ENCODE assay signal across 17 cellular contexts in genomic region chr10:46218921-46219320, GRCh38.
DNase-seq lines count a peak whose midpoint lies in the region; ATAC-seq and TF ChIP-seq lines count a peak whose summit lies in the region.
"Had no signal": no experiment of that assay in that cellular context is flagged by ENCODE, and none has a peak within 500 bp of the region (broad histone marks: within the 10 kb centered on the region; RNA-seq: fewer than 3 reads in every experiment).

No MANE protein-coding gene starts in this region.

- 16% methylated on average over 2 of the region's 2 CpGs for WGBS in SK-N-SH (ENCODE audit: low lambda C conversion rate)

- no peaks in the 10 kb centered on the region for H3K36me3 ChIP-seq in SK-N-SH (replicated peaks in 1 of 2; ENCODE audit: control insufficient read depth in 1 of 2, insufficient read depth in 2 of 2, low read length in 1 of 2)
- H3K36me3 ChIP-seq: gastrocnemius medialis, transverse colon had no signal

- H4K20me1 ChIP-seq in SK-N-SH (ENCODE audit: insufficient read depth) = no peaks in the 10 kb centered on the region

- TF ChIP-seq EP300 in SK-N-SH (IDR thresholded peaks at IDR 0.05; ENCODE audit: borderline replicate concordance in 1 of 2, low read depth in 1 of 2, low read length in 1 of 2) = peak in 1 of 2 experiments; percentile 82; a peak in 2 of 4 replicates

- no peak for TF ChIP-seq CTCF in SK-N-SH (IDR thresholded peaks at IDR 0.05)

- H3K9me3 ChIP-seq in SK-N-SH = no peaks in the 10 kb centered on the region
- H3K9me3 ChIP-seq: gastrocnemius medialis, transverse colon had no signal

- TF ChIP-seq RAD21 in SK-N-SH (IDR thresholded peaks at IDR 0.05; ENCODE audit: low read length) = no peak

- no peak for ATAC-seq in GM18870 (IDR thresholded peaks at IDR 0.05; ENCODE audit: unreplicated experiment)
- ATAC-seq: gastrocnemius medialis; stimulated activated naive B cell treated with anti-CD40 and anti-IgM and Interleukin-4, amounts not matched to agents 10 μg/mL and 1 μg/mL and 100 μg/mL, for 72 hours had no signal

- H3K27me3 ChIP-seq in SK-N-SH (ENCODE audit: insufficient read depth) = no peaks in the 10 kb centered on the region; the same call in 1 of the 2 replicates
- H3K27me3 ChIP-seq: gastrocnemius medialis, transverse colon had no signal

- H3K4me3 ChIP-seq in SK-N-SH (ENCODE audit: low read depth in 2 of 2, low read length in 1 of 2) = no peak overlapping the region
- H3K4me3 ChIP-seq: gastrocnemius medialis, lung, transverse colon had no signal

- no peaks in the 10 kb centered on the region for H3K9me2 ChIP-seq in SK-N-SH

- H2AFZ ChIP-seq in SK-N-SH (ENCODE audit: low read depth) = no peak overlapping the region

- no peaks in the 10 kb centered on the region for H3K79me2 ChIP-seq in SK-N-SH (ENCODE audit: insufficient read depth)

- H3F3A ChIP-seq in SK-N-SH (replicated peaks; ENCODE audit: insufficient read depth) = no peaks in the 10 kb centered on the region

- DNase-seq in SIG-M5 treated with dmso at 0.1 percent for 504 hours (lab: John Stamatoyannopoulos, UW; ENCODE audit: unreplicated experiment) = peak; percentile 6
- DNase-seq in SIG-M5 (lab: John Stamatoyannopoulos, UW) = no peak
- DNase-seq in GF-D8 (lab: John Stamatoyannopoulos, UW) = peak; percentile 15
- DNase-seq in SK-N-SH = peak; percentile 83
- peak; percentile 15 for DNase-seq in hepatic stellate cell (ENCODE audit: low spot score)
- DNase-seq in NCI-H69 (lab: John Stamatoyannopoulos, UW) = no peak
- no peak for DNase-seq in NCI-H146 (lab: John Stamatoyannopoulos, UW)
- DNase-seq: activated naive CD4-positive, alpha-beta T cell; cortex of kidney; gastrocnemius medialis; NCI-H2227 treated with DMSO at 0.1 percent for 48 hours; Right ventricle myocardium superior; stimulated activated naive B cell treated with anti-CD40 and anti-IgM and Interleukin-4, amounts not matched to agents 10 μg/mL and 1 μg/mL and 100 μg/mL, for 72 hours; transverse colon had no signal

- POLR2A ChIA-PET in SK-N-SH (lab: Yijun Ruan, JAX) = interaction anchor here (1.0 kb wide), 1 partner anchor 9 kb away, joined by 3 read pairs; no protein-coding TSS in a partner anchor

- CTCF ChIA-PET in SK-N-SH (lab: Yijun Ruan, JAX) = interaction anchor here (0.8 to 6.6 kb wide), 4 partner anchors 10 to 118 kb away, joined by 3 to 54 read pairs (median 5); no protein-coding TSS in a partner anchor

- H3K4me1 ChIP-seq in SK-N-SH (ENCODE audit: control insufficient read depth in 1 of 2, insufficient read depth in 2 of 2, low read depth in 1 of 2, low read length in 1 of 2) = peaks cover 0 to 28% of the 10 kb centered on the region in 2 experiments; a peak in 2 of 4 replicates
- H3K4me1 ChIP-seq: gastrocnemius medialis, transverse colon had no signal

- peak overlapping the region in 1 of 2 experiments; percentile 85; a peak in 2 of 4 replicates for H3K27ac ChIP-seq in SK-N-SH (ENCODE audit: low read depth in 2 of 2, low read length in 1 of 2)
- H3K27ac ChIP-seq: epithelial cell of prostate, gastrocnemius medialis, transverse colon had no signal

- H3K4me2 ChIP-seq in SK-N-SH = no peak overlapping the region

- H3K9ac ChIP-seq in SK-N-SH = no peak overlapping the region

TF ChIP-seq in SK-N-SH, 30 proteins besides CTCF, POLR2A, EP300 and RAD21:
- TF ChIP-seq GATA2 (CRISPR knock-in tag; IDR thresholded peaks at IDR 0.05) = peak; percentile 80
- TF ChIP-seq RCOR1 (IDR thresholded peaks at IDR 0.05; ENCODE audit: low read length) = peak; percentile 89
- no peak for TF ChIP-seq IRF3 (IDR thresholded peaks at IDR 0.05; ENCODE audit: low read depth, low read length)
- no peak for TF ChIP-seq NRF1 (IDR thresholded peaks at IDR 0.05; ENCODE audit: low read depth, low read length)
- TF ChIP-seq CHD2 (IDR thresholded peaks at IDR 0.05; ENCODE audit: low read length, partially characterized antibody) = peak; percentile 62
- TF ChIP-seq TEAD4 (IDR thresholded peaks at IDR 0.05; ENCODE audit: borderline replicate concordance, insufficient read depth) = no peak
- no peak for TF ChIP-seq GABPA (IDR thresholded peaks at IDR 0.05; ENCODE audit: low read depth)
- no peak for TF ChIP-seq SMC3 (IDR thresholded peaks at IDR 0.05; ENCODE audit: low read depth, low read length)
- TF ChIP-seq YY1 (IDR thresholded peaks at IDR 0.05; ENCODE audit: low read depth) = no peak
- peak; percentile 40; the same call in 1 of the 2 replicates for TF ChIP-seq TCF12 (IDR thresholded peaks at IDR 0.05)
- peak; percentile 65 for TF ChIP-seq FOXJ3 (CRISPR knock-in tag; IDR thresholded peaks at IDR 0.05)

Comparison
In these comparisons a context has a peak if more than half of its experiments do, and no peak if none do; other contexts are left out.
1. DNase-seq: peak in SIG-M5 treated with dmso at 0.1 percent for 504 hours (single experiment), GF-D8 (single experiment), SK-N-SH (single experiment) and hepatic stellate cell (single experiment); none in SIG-M5 (single experiment), NCI-H69 (single experiment) and NCI-H146 (single experiment).